Comparison of ENCODE assay signal across 8 cellular contexts in genomic region chr16:88737298-88738166, GRCh38. TPM values are rescaled to one million over a fixed set of nuclear protein-coding genes. Genes with fewer than 3 reads are reported as not detected.
DNase-seq lines count a peak whose midpoint lies in the region; ATAC-seq and TF ChIP-seq lines count a peak whose summit lies in the region.

No MANE protein-coding gene starts in this region.

- no peak overlapping the region for H2BK120ac ChIP-seq in H9 (ENCODE audit: low read depth, low read length, poor library complexity, severe bottlenecking)

- H3K9me3 Mint-ChIP-seq in H9 (no peaks in the 10 kb centered on the region), neural crest cell (no peaks in the 10 kb centered on the region)

- H3K27ac Mint-ChIP-seq in H9 (no peak overlapping the region), neural crest cell (ENCODE audit: unreplicated experiment) (no peak overlapping the region)

- H3K4me3 ChIP-seq in OCI-LY1 (ENCODE audit: low read depth, low read length, poor library complexity, severe bottlenecking): no peak overlapping the region
- no peak overlapping the region for H3K4me3 ChIP-seq in esophagus muscularis mucosa

- H3F3A ChIP-seq in OCI-LY1 (ENCODE audit: insufficient read depth, low read length): no peaks in the 10 kb centered on the region

- H3K14ac ChIP-seq in H9 (ENCODE audit: insufficient read depth, low read length): no peak overlapping the region

- no peak overlapping the region for H3K9ac ChIP-seq in H9 (ENCODE audit: extremely low read depth, insufficient read length, low read length)
- no peak overlapping the region for H3K9ac ChIP-seq in OCI-LY1 (ENCODE audit: low read length)

- H4K20me1 ChIP-seq in H9 (ENCODE audit: control insufficient read depth, insufficient read depth, insufficient read length): no peaks in the 10 kb centered on the region
- H4K20me1 ChIP-seq in OCI-LY1 (ENCODE audit: insufficient read depth, low read length): no peaks in the 10 kb centered on the region

- no peaks in the 10 kb centered on the region; the same call in 1 of the 2 replicates for H3K27me3 Mint-ChIP-seq in H9 (ENCODE audit: low read depth)
- no peaks in the 10 kb centered on the region for H3K27me3 Mint-ChIP-seq in neural crest cell (ENCODE audit: low read depth)

- DNase-seq in DMS53 treated with DMSO at 0.1 percent for 48 hours (lab: John Stamatoyannopoulos, UW; ENCODE audit: unreplicated experiment): peak; percentile 25
- peak; percentile 77 for DNase-seq in H9
- DNase-seq in activated T-cell treated with anti-CD3 and anti-CD28 coated beads for 4 hours: peak; percentile 50
- no peak for DNase-seq in esophagus muscularis mucosa (ENCODE audit: extremely low spot score)
- DNase-seq in neural crest cell (ENCODE audit: low read depth, low spot score): peak; percentile 57
- peak; percentile 29 for DNase-seq in stromal cell of bone marrow (ENCODE audit: low read depth)

- no peak for TF ChIP-seq EP300 in esophagus muscularis mucosa (IDR thresholded peaks at IDR 0.05)

- H3T11ph ChIP-seq in H9 (ENCODE audit: low read length): no peak overlapping the region

- intact Hi-C loops in esophagus muscularis mucosa (cut with DNase I): no loop called here

- no peaks in the 10 kb centered on the region for H3K79me1 ChIP-seq in H9 (ENCODE audit: insufficient read depth, low read depth, low read length, poor library complexity, severe bottlenecking)

- no peak overlapping the region for H4K91ac ChIP-seq in H9 (ENCODE audit: insufficient read length, low read depth, low read length)

- H3K4me3 Mint-ChIP-seq in H9 (no peak overlapping the region), neural crest cell (no peak overlapping the region)

- H3K9me3 ChIP-seq in H9 (ENCODE audit: control insufficient read depth, low read depth, low read length): no peaks in the 10 kb centered on the region
- no peaks in the 10 kb centered on the region for H3K9me3 ChIP-seq in OCI-LY1 (ENCODE audit: low read length)
- H3K9me3 ChIP-seq in esophagus muscularis mucosa: no peaks in the 10 kb centered on the region

- no peak overlapping the region for H2BK15ac ChIP-seq in H9 (ENCODE audit: low read depth, low read length)

- TF ChIP-seq POLR2A in esophagus muscularis mucosa (IDR thresholded peaks at IDR 0.05; ENCODE audit: low read depth): no peak

- H3K4me1 ChIP-seq in H9 (ENCODE audit: insufficient read depth, low read length) (no peaks in the 10 kb centered on the region), OCI-LY1 (ENCODE audit: insufficient read depth, low read length, severe bottlenecking) (peaks cover 4% of the 10 kb centered on the region), esophagus muscularis mucosa (peaks cover 5 to 18% (median 11%) of the 10 kb centered on the region in 4 donors)

- no peak for ATAC-seq in HG03439 (IDR thresholded peaks at IDR 0.05; ENCODE audit: unreplicated experiment)

- H3K9me2 ChIP-seq in OCI-LY1 (ENCODE audit: low read depth, low read length): no peaks in the 10 kb centered on the region

- H3K18ac ChIP-seq in H9 (ENCODE audit: insufficient read length, low read depth, low read length): no peak overlapping the region

- H3K4me2 ChIP-seq in H9 (ENCODE audit: insufficient read depth, insufficient read length, low read length) (no peak overlapping the region), OCI-LY1 (ENCODE audit: low read length) (no peak overlapping the region; the same call in 1 of the 2 replicates)

- H3K27me3 ChIP-seq in H9 (ENCODE audit: insufficient read depth, low read length) (no peaks in the 10 kb centered on the region), OCI-LY1 (ENCODE audit: insufficient read depth, low read length) (peaks cover 5% of the 10 kb centered on the region), esophagus muscularis mucosa (no peaks in the 10 kb centered on the region)

- H2BK20ac ChIP-seq in H9 (ENCODE audit: low read depth, low read length, poor library complexity, severe bottlenecking): no peak overlapping the region

- no peaks in the 10 kb centered on the region for H3K79me2 ChIP-seq in H9 (ENCODE audit: insufficient read depth, low read length)
- H3K79me2 ChIP-seq in OCI-LY1 (ENCODE audit: insufficient read depth, low read length): no peaks in the 10 kb centered on the region

- no peak overlapping the region for H2BK12ac ChIP-seq in H9 (ENCODE audit: insufficient read length, low read depth, low read length)

- no peak overlapping the region for H4K8ac ChIP-seq in H9 (replicated peaks; ENCODE audit: insufficient read length, low read depth, low read length)

- H3K56ac ChIP-seq in H9 (ENCODE audit: insufficient read length, low read depth, low read length): no peak overlapping the region

- no peak overlapping the region for H2AK5ac ChIP-seq in H9 (ENCODE audit: insufficient read length, low read length)

- no peak overlapping the region for H3K23ac ChIP-seq in H9 (ENCODE audit: insufficient read length, low read depth, low read length)

- no peak overlapping the region for H2BK5ac ChIP-seq in H9 (ENCODE audit: insufficient read length, low read length)

- H2AFZ ChIP-seq in H9 (ENCODE audit: low read length): no peak overlapping the region
- no peak overlapping the region for H2AFZ ChIP-seq in OCI-LY1 (ENCODE audit: low read length)

- H3K36me3 Mint-ChIP-seq in H9 (ENCODE audit: insufficient read depth in 1 of 3, low read depth in 3 of 3): peaks cover 2 to 4% (median 3%) of the 10 kb centered on the region in 3 experiments; a peak in 4 of 7 replicates
- no peaks in the 10 kb centered on the region for H3K36me3 Mint-ChIP-seq in neural crest cell (ENCODE audit: low read depth)

- H3K4ac ChIP-seq in H9 (ENCODE audit: low read depth, low read length): no peak overlapping the region

- 0 out of 4 replicates have a peak, but pooled peaks cover 0 to 3% of the 10 kb centered on the region in 2 experiments for H3K4me1 Mint-ChIP-seq in H9
- no peaks in the 10 kb centered on the region for H3K4me1 Mint-ChIP-seq in neural crest cell

- no peak overlapping the region for H3K27ac ChIP-seq in H9 (ENCODE audit: insufficient read length, low read depth, low read length)
- no peak overlapping the region for H3K27ac ChIP-seq in OCI-LY1 (ENCODE audit: low read depth, low read length, poor library complexity, severe bottlenecking)
- H3K27ac ChIP-seq in esophagus muscularis mucosa (replicated peaks in 1 of 4): peak overlapping the region in 2 of 4 donors; percentile 23 to 52

- peak; percentile 99 for TF ChIP-seq CTCF in H9 (conservative IDR thresholded peaks at IDR 0.05)
- peak; percentile 82 for TF ChIP-seq CTCF in OCI-LY1 (IDR thresholded peaks at IDR 0.05; ENCODE audit: low read length)
- peak in 2 of 3 experiments; percentile 98 to 99 for TF ChIP-seq CTCF in esophagus muscularis mucosa (IDR thresholded peaks at IDR 0.05)
- TF ChIP-seq CTCF in neural crest cell (conservative IDR thresholded peaks at IDR 0.05): peak; percentile 97

- H3K36me3 ChIP-seq in OCI-LY1 (ENCODE audit: insufficient read depth, low read length) (no peaks in the 10 kb centered on the region), esophagus muscularis mucosa (peaks cover 42 to 97% (median 88%) of the 10 kb centered on the region in 4 donors)

- no peaks in the 10 kb centered on the region for H3K23me2 ChIP-seq in H9 (ENCODE audit: insufficient read length, low read depth, low read length, poor library complexity, severe bottlenecking)

- no peak overlapping the region for H4K5ac ChIP-seq in H9 (ENCODE audit: insufficient read length, low read depth, low read length)

- WGBS in H9 (ENCODE audit: extremely low coverage, insufficient read length, low lambda C conversion rate): no CpG with 5 or more reads among the region's 54 CpGs
- 24% methylated on average over 13 of the region's 54 CpGs for WGBS in esophagus muscularis mucosa

RNA-seq across cellular contexts. Expression of gene CTU2, which starts 31.2 kb away (rescaled TPM):
- 31.5 and 32.8 TPM in 2 replicates for total RNA-seq in H9 (2021)
- 10 to 100 TPM in 2 of 4 donors, 1 to 10 TPM in 2; 8.9 to 14.7 (median 10.3) TPM for total RNA-seq in esophagus muscularis mucosa
- total RNA-seq in neural crest cell: 27.4 and 32.1 TPM in 2 replicates

RNA-seq across cellular contexts. Expression of gene RNF166, which starts 31.3 kb away (rescaled TPM):
- total RNA-seq in H9 (2021) (22.3 and 26.5 TPM in 2 replicates), esophagus muscularis mucosa (10 to 100 TPM; 23.3 to 33.5 (median 27.5) TPM), neural crest cell (30.7 and 31.3 TPM in 2 replicates)

RNA-seq across cellular contexts. Expression of gene PIEZO1, which starts 47.5 kb away (rescaled TPM):
- total RNA-seq in H9 (2021): 67.8 and 71.1 TPM in 2 replicates
- 100 to 1,000 TPM; 140 to 298 (median 182) TPM for total RNA-seq in esophagus muscularis mucosa
- 17.8 and 20.7 TPM in 2 replicates for total RNA-seq in neural crest cell

RNA-seq across cellular contexts. Expression of gene SNAI3, which starts 51.2 kb away (rescaled TPM):
- 3.2 and 3.7 TPM in 2 replicates for total RNA-seq in H9 (2021)
- total RNA-seq in esophagus muscularis mucosa: under 1 TPM; 0.26 to 0.83 (median 0.59) TPM
- not detected in 2 replicates for total RNA-seq in neural crest cell
